1 cellular context compared by ENCODE assay signal in genomic region chr7:92528188-92528957, GRCh38.
TF ChIP-seq lines count a peak whose summit lies in the region.

Gene PEX1, minus strand, starts transcription at chr7:92528520. Its CDS starts 85 bp downstream, at chr7:92528435.
Gene RBM48, plus strand, starts transcription at chr7:92528795. Its CDS starts 19 bp downstream, at chr7:92528814.

TF ChIP-seq in HepG2, 621 proteins besides CTCF, POLR2A, EP300 and RAD21 (continued from another document and continues in another):
- TF ChIP-seq ATF7 (IDR thresholded peaks at IDR 0.05): no peak
- TF ChIP-seq ATF7 (CRISPR knock-in tag; IDR thresholded peaks at IDR 0.05): peak; percentile 17; the same call in 1 of the 2 replicates
- 0 out of 2 replicates have a peak, but pooled peaks have one; percentile 37 for TF ChIP-seq MYPOP (CRISPR knock-in tag; IDR thresholded peaks at IDR 0.05)
- no peak for TF ChIP-seq ZNF773 (CRISPR knock-in tag; IDR thresholded peaks at IDR 0.05; ENCODE audit: borderline replicate concordance)
- 0 out of 2 replicates have a peak, but pooled peaks have one; percentile 58 for TF ChIP-seq BATF2 (CRISPR knock-in tag; IDR thresholded peaks at IDR 0.05)
- TF ChIP-seq HCFC1 (IDR thresholded peaks at IDR 0.05; ENCODE audit: low read depth, low read length): peak; percentile 37; the same call in 1 of the 2 replicates
- no peak for TF ChIP-seq ZNF816 (CRISPR knock-in tag; IDR thresholded peaks at IDR 0.05; ENCODE audit: borderline replicate concordance)
- peak; percentile 79 for TF ChIP-seq TBL1XR1 (IDR thresholded peaks at IDR 0.05; ENCODE audit: borderline replicate concordance, low read length, partially characterized antibody)
- peak; percentile 84 for TF ChIP-seq XRCC5 (optimal IDR thresholded peaks at IDR 0.05; ENCODE audit: low read length)
- TF ChIP-seq SRSF4 (IDR thresholded peaks at IDR 0.05; ENCODE audit: low read depth, low read length, poor library complexity, severe bottlenecking): no peak
- TF ChIP-seq SYNCRIP (IDR thresholded peaks at IDR 0.05; ENCODE audit: insufficient read depth, low read depth, low read length): no peak
- no peak for TF ChIP-seq HNRNPL (IDR thresholded peaks at IDR 0.05; ENCODE audit: low read depth, low read length)
- TF ChIP-seq ZNF501 (CRISPR knock-in tag; IDR thresholded peaks at IDR 0.05): peak; percentile 85; the same call in 1 of the 2 replicates
- peak; percentile 68; the same call in 1 of the 2 replicates for TF ChIP-seq MIER3 (CRISPR knock-in tag; IDR thresholded peaks at IDR 0.05; ENCODE audit: borderline replicate concordance)
- peak; percentile 39; the same call in 1 of the 2 replicates for TF ChIP-seq ZNF543 (CRISPR knock-in tag; IDR thresholded peaks at IDR 0.05)
- TF ChIP-seq HNF4A (CRISPR knock-in tag; IDR thresholded peaks at IDR 0.05): peak; percentile 45; the same call in 1 of the 2 replicates
- TF ChIP-seq ZSCAN12 (CRISPR knock-in tag; IDR thresholded peaks at IDR 0.05): peak; percentile 23; the same call in 1 of the 2 replicates
- TF ChIP-seq SKIL (CRISPR knock-in tag; IDR thresholded peaks at IDR 0.05; ENCODE audit: borderline replicate concordance): no peak
- TF ChIP-seq FOXP4 (CRISPR knock-in tag; IDR thresholded peaks at IDR 0.05): 0 out of 2 replicates have a peak, but pooled peaks have one; percentile 30
- peak; percentile 50; the same call in 1 of the 2 replicates for TF ChIP-seq IRF9 (CRISPR knock-in tag; IDR thresholded peaks at IDR 0.05; ENCODE audit: borderline replicate concordance)
- 0 out of 2 replicates have a peak, but pooled peaks have one; percentile 82 for TF ChIP-seq NFATC3 (CRISPR knock-in tag; IDR thresholded peaks at IDR 0.05)
- TF ChIP-seq ZNF747 (CRISPR knock-in tag; IDR thresholded peaks at IDR 0.05; ENCODE audit: borderline replicate concordance): no peak; the same call in none of the 2 replicates
- 0 out of 2 replicates have a peak, but pooled peaks have one; percentile 28 for TF ChIP-seq ZNF484 (CRISPR knock-in tag; IDR thresholded peaks at IDR 0.05; ENCODE audit: borderline replicate concordance, low read depth)
- TF ChIP-seq ZNF275 (CRISPR knock-in tag; IDR thresholded peaks at IDR 0.05; ENCODE audit: borderline replicate concordance): peak; percentile 57; the same call in 1 of the 2 replicates
- peak; percentile 21; the same call in 1 of the 2 replicates for TF ChIP-seq FOXA3 (CRISPR knock-in tag; IDR thresholded peaks at IDR 0.05)
- peak; percentile 83 for TF ChIP-seq SP5 (CRISPR knock-in tag; IDR thresholded peaks at IDR 0.05; ENCODE audit: borderline replicate concordance, low read depth)
- TF ChIP-seq ZNF329 (CRISPR knock-in tag; IDR thresholded peaks at IDR 0.05; ENCODE audit: low read depth): no peak
- TF ChIP-seq YEATS4 (CRISPR knock-in tag; IDR thresholded peaks at IDR 0.05; ENCODE audit: borderline replicate concordance): peak; percentile 81
- peak; percentile 84; the same call in 1 of the 2 replicates for TF ChIP-seq LBX2 (CRISPR knock-in tag; IDR thresholded peaks at IDR 0.05; ENCODE audit: borderline replicate concordance)
- TF ChIP-seq MXD3 (CRISPR knock-in tag; IDR thresholded peaks at IDR 0.05): peak; percentile 22
- TF ChIP-seq GMEB1 (CRISPR knock-in tag; IDR thresholded peaks at IDR 0.05; ENCODE audit: borderline replicate concordance): peak; percentile 91
- TF ChIP-seq ZNF878 (CRISPR knock-in tag; IDR thresholded peaks at IDR 0.05): 0 out of 2 replicates have a peak, but pooled peaks have one; percentile 25
- TF ChIP-seq RARG (CRISPR knock-in tag; IDR thresholded peaks at IDR 0.05; ENCODE audit: low read depth): no peak
- 0 out of 2 replicates have a peak, but pooled peaks have one; percentile 55 for TF ChIP-seq EEA1 (CRISPR knock-in tag; IDR thresholded peaks at IDR 0.05; ENCODE audit: borderline replicate concordance)
- TF ChIP-seq IRF2 (CRISPR knock-in tag; IDR thresholded peaks at IDR 0.05): peak; percentile 67
- no peak for TF ChIP-seq ZNF530 (CRISPR knock-in tag; IDR thresholded peaks at IDR 0.05; ENCODE audit: low read depth)
- TF ChIP-seq FIP1L1 (IDR thresholded peaks at IDR 0.05; ENCODE audit: borderline replicate concordance, insufficient read depth, low read depth, low read length): no peak
- TF ChIP-seq JDP2 (CRISPR knock-in tag; IDR thresholded peaks at IDR 0.05; ENCODE audit: borderline replicate concordance): no peak
- peak; percentile 69 for TF ChIP-seq TAF15 (IDR thresholded peaks at IDR 0.05; ENCODE audit: low read depth, low read length, poor library complexity, severe bottlenecking)
- TF ChIP-seq PHF8 (CRISPR knock-in tag; IDR thresholded peaks at IDR 0.05): peak; percentile 90
- TF ChIP-seq SIN3B (IDR thresholded peaks at IDR 0.05; ENCODE audit: low read length): peak; percentile 100
- no peak for TF ChIP-seq ZNF382 (CRISPR knock-in tag; IDR thresholded peaks at IDR 0.05; ENCODE audit: borderline replicate concordance)
- TF ChIP-seq MBD4 (IDR thresholded peaks at IDR 0.05; ENCODE audit: borderline replicate concordance, low read length): no peak
- no peak; the same call in 1 of the 2 replicates for TF ChIP-seq ZNF761 (CRISPR knock-in tag; conservative IDR thresholded peaks at IDR 0.05)
- no peak; the same call in none of the 2 replicates for TF ChIP-seq ZNF891 (CRISPR knock-in tag; IDR thresholded peaks at IDR 0.05)
- TF ChIP-seq ZNF672 (CRISPR knock-in tag; IDR thresholded peaks at IDR 0.05): peak; percentile 40; the same call in 1 of the 2 replicates
- TF ChIP-seq SP2 (CRISPR knock-in tag; IDR thresholded peaks at IDR 0.05): peak; percentile 88
- TF ChIP-seq HMGXB4 (CRISPR knock-in tag; IDR thresholded peaks at IDR 0.05; ENCODE audit: borderline replicate concordance in 1 of 2, low read depth in 1 of 2): peak; percentile 78 to 80
- TF ChIP-seq CHD4 (IDR thresholded peaks at IDR 0.05; ENCODE audit: borderline replicate concordance, low read length): no peak
- TF ChIP-seq IKZF5 (CRISPR knock-in tag; IDR thresholded peaks at IDR 0.05): peak; percentile 73; the same call in 1 of the 2 replicates
- TF ChIP-seq U2AF2 (IDR thresholded peaks at IDR 0.05; ENCODE audit: low read depth, low read length): no peak
- TF ChIP-seq FOXM1 (CRISPR knock-in tag; IDR thresholded peaks at IDR 0.05): no peak
- TF ChIP-seq ZNF674 (CRISPR knock-in tag; IDR thresholded peaks at IDR 0.05; ENCODE audit: low read depth): 0 out of 2 replicates have a peak, but pooled peaks have one; percentile 22
- TF ChIP-seq ZBTB42 (CRISPR knock-in tag; IDR thresholded peaks at IDR 0.05): no peak
- TF ChIP-seq GABPB1 (CRISPR knock-in tag; IDR thresholded peaks at IDR 0.05): peak; percentile 96
- no peak for TF ChIP-seq ATAD3A (CRISPR knock-in tag; IDR thresholded peaks at IDR 0.05)
- TF ChIP-seq ZNF256 (CRISPR knock-in tag; conservative IDR thresholded peaks at IDR 0.05): no peak
- no peak for TF ChIP-seq SMYD3 (CRISPR knock-in tag; IDR thresholded peaks at IDR 0.05)
